In genomic region chr1:153021829-153022228, GRCh38 we compare ENCODE assay signal across 13 cellular contexts. TPM values are rescaled to one million over a fixed set of nuclear protein-coding genes. Genes with fewer than 3 reads are reported as not detected.
"Had no signal": no experiment of that assay in that cellular context is flagged by ENCODE, and none has a peak within 500 bp of the region (broad histone marks: within the 10 kb centered on the region; RNA-seq: fewer than 3 reads in every experiment).

No MANE protein-coding gene starts in this region.

RNA-seq across cellular contexts. Expression of gene SPRR1B, which starts 9.2 kb away (rescaled TPM):
- total RNA-seq: activated B cell treated with CpG ODN at 0.5 μM for 24 hours; activated CD4-positive, alpha-beta memory T cell treated with anti-CD3 and anti-CD28 coated beads for 36 hours; activated CD4-positive, alpha-beta memory T cell treated with anti-CD3 and anti-CD28 coated beads, Interleukin-2, amount 10 ng/mL, durations not matched to agents 7 days and 5 days; activated CD4-positive, alpha-beta T cell treated with anti-CD3 and anti-CD28 coated beads for 36 hours; activated CD4-positive, alpha-beta T cell treated with anti-CD3 and anti-CD28 coated beads, Interleukin-2, amount 10 ng/mL, durations not matched to agents 24 days and 14 days; activated CD4-positive, alpha-beta T cell treated with anti-CD3 and anti-CD28 coated beads, Interleukin-2, amount 10 ng/mL, durations not matched to agents 7 days and 5 days; activated CD8-positive, alpha-beta memory T cell treated with anti-CD3 and anti-CD28 coated beads for 36 hours; activated CD8-positive, alpha-beta memory T cell treated with anti-CD3 and anti-CD28 coated beads, Interleukin-2, amount 10 ng/mL, durations not matched to agents 7 days and 5 days; activated CD8-positive, alpha-beta T cell treated with anti-CD3 and anti-CD28 coated beads for 36 hours; activated CD8-positive, alpha-beta T cell treated with anti-CD3 and anti-CD28 coated beads, Interleukin-2, amount 10 ng/mL, durations not matched to agents 7 days and 5 days; T-helper 17 cell; T-helper 2 cell treated with Interferon-gamma antibody and Interleukin-4, amounts not matched to agents 100 ng/mL and 5 ng/mL, for 36 hours; WTC11 had no signal

RNA-seq across cellular contexts. Expression of gene SPRR2D, which starts 19.1 kb away (rescaled TPM):
- total RNA-seq: activated B cell treated with CpG ODN at 0.5 μM for 24 hours; activated CD4-positive, alpha-beta memory T cell treated with anti-CD3 and anti-CD28 coated beads for 36 hours; activated CD4-positive, alpha-beta memory T cell treated with anti-CD3 and anti-CD28 coated beads, Interleukin-2, amount 10 ng/mL, durations not matched to agents 7 days and 5 days; activated CD4-positive, alpha-beta T cell treated with anti-CD3 and anti-CD28 coated beads for 36 hours; activated CD4-positive, alpha-beta T cell treated with anti-CD3 and anti-CD28 coated beads, Interleukin-2, amount 10 ng/mL, durations not matched to agents 24 days and 14 days; activated CD4-positive, alpha-beta T cell treated with anti-CD3 and anti-CD28 coated beads, Interleukin-2, amount 10 ng/mL, durations not matched to agents 7 days and 5 days; activated CD8-positive, alpha-beta memory T cell treated with anti-CD3 and anti-CD28 coated beads for 36 hours; activated CD8-positive, alpha-beta memory T cell treated with anti-CD3 and anti-CD28 coated beads, Interleukin-2, amount 10 ng/mL, durations not matched to agents 7 days and 5 days; activated CD8-positive, alpha-beta T cell treated with anti-CD3 and anti-CD28 coated beads for 36 hours; activated CD8-positive, alpha-beta T cell treated with anti-CD3 and anti-CD28 coated beads, Interleukin-2, amount 10 ng/mL, durations not matched to agents 7 days and 5 days; T-helper 17 cell; T-helper 2 cell treated with Interferon-gamma antibody and Interleukin-4, amounts not matched to agents 100 ng/mL and 5 ng/mL, for 36 hours; WTC11 had no signal

RNA-seq across cellular contexts. Expression of gene SPRR3, which starts 20.3 kb away (rescaled TPM):
- total RNA-seq: activated B cell treated with CpG ODN at 0.5 μM for 24 hours; activated CD4-positive, alpha-beta memory T cell treated with anti-CD3 and anti-CD28 coated beads for 36 hours; activated CD4-positive, alpha-beta memory T cell treated with anti-CD3 and anti-CD28 coated beads, Interleukin-2, amount 10 ng/mL, durations not matched to agents 7 days and 5 days; activated CD4-positive, alpha-beta T cell treated with anti-CD3 and anti-CD28 coated beads for 36 hours; activated CD4-positive, alpha-beta T cell treated with anti-CD3 and anti-CD28 coated beads, Interleukin-2, amount 10 ng/mL, durations not matched to agents 24 days and 14 days; activated CD4-positive, alpha-beta T cell treated with anti-CD3 and anti-CD28 coated beads, Interleukin-2, amount 10 ng/mL, durations not matched to agents 7 days and 5 days; activated CD8-positive, alpha-beta memory T cell treated with anti-CD3 and anti-CD28 coated beads for 36 hours; activated CD8-positive, alpha-beta memory T cell treated with anti-CD3 and anti-CD28 coated beads, Interleukin-2, amount 10 ng/mL, durations not matched to agents 7 days and 5 days; activated CD8-positive, alpha-beta T cell treated with anti-CD3 and anti-CD28 coated beads for 36 hours; activated CD8-positive, alpha-beta T cell treated with anti-CD3 and anti-CD28 coated beads, Interleukin-2, amount 10 ng/mL, durations not matched to agents 7 days and 5 days; T-helper 17 cell; T-helper 2 cell treated with Interferon-gamma antibody and Interleukin-4, amounts not matched to agents 100 ng/mL and 5 ng/mL, for 36 hours; WTC11 had no signal

RNA-seq across cellular contexts. Expression of gene SPRR2A, which starts 35.5 kb away (rescaled TPM):
- total RNA-seq: activated B cell treated with CpG ODN at 0.5 μM for 24 hours; activated CD4-positive, alpha-beta memory T cell treated with anti-CD3 and anti-CD28 coated beads for 36 hours; activated CD4-positive, alpha-beta memory T cell treated with anti-CD3 and anti-CD28 coated beads, Interleukin-2, amount 10 ng/mL, durations not matched to agents 7 days and 5 days; activated CD4-positive, alpha-beta T cell treated with anti-CD3 and anti-CD28 coated beads for 36 hours; activated CD4-positive, alpha-beta T cell treated with anti-CD3 and anti-CD28 coated beads, Interleukin-2, amount 10 ng/mL, durations not matched to agents 24 days and 14 days; activated CD4-positive, alpha-beta T cell treated with anti-CD3 and anti-CD28 coated beads, Interleukin-2, amount 10 ng/mL, durations not matched to agents 7 days and 5 days; activated CD8-positive, alpha-beta memory T cell treated with anti-CD3 and anti-CD28 coated beads for 36 hours; activated CD8-positive, alpha-beta memory T cell treated with anti-CD3 and anti-CD28 coated beads, Interleukin-2, amount 10 ng/mL, durations not matched to agents 7 days and 5 days; activated CD8-positive, alpha-beta T cell treated with anti-CD3 and anti-CD28 coated beads for 36 hours; activated CD8-positive, alpha-beta T cell treated with anti-CD3 and anti-CD28 coated beads, Interleukin-2, amount 10 ng/mL, durations not matched to agents 7 days and 5 days; T-helper 17 cell; T-helper 2 cell treated with Interferon-gamma antibody and Interleukin-4, amounts not matched to agents 100 ng/mL and 5 ng/mL, for 36 hours; WTC11 had no signal

RNA-seq across cellular contexts. Expression of gene SPRR1A, which starts 37.9 kb away (rescaled TPM):
- total RNA-seq: activated B cell treated with CpG ODN at 0.5 μM for 24 hours; activated CD4-positive, alpha-beta memory T cell treated with anti-CD3 and anti-CD28 coated beads for 36 hours; activated CD4-positive, alpha-beta memory T cell treated with anti-CD3 and anti-CD28 coated beads, Interleukin-2, amount 10 ng/mL, durations not matched to agents 7 days and 5 days; activated CD4-positive, alpha-beta T cell treated with anti-CD3 and anti-CD28 coated beads for 36 hours; activated CD4-positive, alpha-beta T cell treated with anti-CD3 and anti-CD28 coated beads, Interleukin-2, amount 10 ng/mL, durations not matched to agents 24 days and 14 days; activated CD4-positive, alpha-beta T cell treated with anti-CD3 and anti-CD28 coated beads, Interleukin-2, amount 10 ng/mL, durations not matched to agents 7 days and 5 days; activated CD8-positive, alpha-beta memory T cell treated with anti-CD3 and anti-CD28 coated beads for 36 hours; activated CD8-positive, alpha-beta memory T cell treated with anti-CD3 and anti-CD28 coated beads, Interleukin-2, amount 10 ng/mL, durations not matched to agents 7 days and 5 days; activated CD8-positive, alpha-beta T cell treated with anti-CD3 and anti-CD28 coated beads for 36 hours; activated CD8-positive, alpha-beta T cell treated with anti-CD3 and anti-CD28 coated beads, Interleukin-2, amount 10 ng/mL, durations not matched to agents 7 days and 5 days; T-helper 17 cell; T-helper 2 cell treated with Interferon-gamma antibody and Interleukin-4, amounts not matched to agents 100 ng/mL and 5 ng/mL, for 36 hours; WTC11 had no signal
